In the genomic region with DNA sequence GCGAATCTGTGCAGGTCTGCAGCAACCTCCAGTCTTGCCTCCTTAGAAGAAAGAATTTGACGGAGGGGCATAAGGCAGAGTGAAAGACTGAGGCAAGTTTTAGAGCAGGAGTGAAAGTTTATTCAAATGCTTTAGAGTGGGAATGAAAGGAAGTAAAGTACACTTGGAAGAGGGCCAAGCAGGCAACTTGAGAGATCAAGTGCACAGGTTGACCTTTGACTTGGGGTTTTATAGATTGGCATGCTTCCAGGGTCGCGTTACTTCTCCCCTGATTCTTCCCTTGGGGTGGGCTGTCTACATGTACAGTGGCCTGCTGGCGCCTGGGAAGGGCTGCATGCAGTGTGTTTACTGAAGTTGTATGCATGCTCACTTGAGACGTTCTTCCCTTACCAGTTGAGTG, we compare ENCODE assay signal across 25 cellular contexts.
"Had no signal": no experiment of that assay in that cellular context is flagged by ENCODE, and none has a peak within 500 bp of the region (broad histone marks: within the 10 kb centered on the region; RNA-seq: fewer than 3 reads in every experiment).

No MANE protein-coding gene starts in this region.

- H3K36me3 ChIP-seq: breast epithelium, colonic mucosa, MG63, Peyer's patch, WERI-Rb-1 had no signal

- DNase-seq: activated CD4-positive, alpha-beta T cell treated with anti-CD3 and anti-CD28 coated beads for 36 hours; activated CD4-positive, alpha-beta T cell treated with anti-CD3 and anti-CD28 coated beads, Interleukin-2, amount 50 U/mL, for 1 hour; activated CD8-positive, alpha-beta memory T cell treated with anti-CD3 and anti-CD28 coated beads, Interleukin-2, amount 50 U/mL, for 4 hours; activated CD8-positive, alpha-beta T cell treated with anti-CD3 and anti-CD28 coated beads for 36 hours; activated T-cell treated with anti-CD3 and anti-CD28 coated beads, Interleukin-2, amount 50 U/mL, for 72 hours; aorta; caudate nucleus; colonic mucosa; MG63; MV-4-11; NCI-H1092 treated with DMSO at 0.1 percent for 48 hours; NCI-H1417 treated with DMSO at 0.1 percent for 48 hours; NCI-H1694; NCI-H2029; NCI-H2107; NCI-H510A treated with DMSO at 0.1 percent for 48 hours; NCI-H69; NK-92 treated with Interleukin-12 subunit alpha and Interleukin-12 subunit beta, amount 100 ng/mL, for 24 hours; Peyer's patch; SHP77 treated with DMSO at 0.1 percent for 48 hours; T-helper 17 cell; T-helper 9 cell; WERI-Rb-1 had no signal

- H3K9me3 ChIP-seq: breast epithelium, colonic mucosa, MG63, Peyer's patch had no signal

- H3K27me3 ChIP-seq: breast epithelium, colonic mucosa, MG63, Peyer's patch had no signal

- H3K4me3 Mint-ChIP-seq: activated CD4-positive, alpha-beta T cell treated with anti-CD3 and anti-CD28 coated beads for 36 hours; activated CD8-positive, alpha-beta T cell treated with anti-CD3 and anti-CD28 coated beads for 36 hours; activated naive CD4-positive, alpha-beta T cell treated with anti-CD3 and anti-CD28 coated beads, Interleukin-2, amount 50 U/mL, for 24 hours; activated T-cell treated with anti-CD3 and anti-CD28 coated beads, Interleukin-2, amount 50 U/mL, for 72 hours; T-helper 17 cell had no signal

- H3K4me3 ChIP-seq: breast epithelium, colonic mucosa, MG63, Peyer's patch had no signal

- ATAC-seq: activated CD4-positive, alpha-beta T cell treated with anti-CD3 and anti-CD28 coated beads for 36 hours; activated CD8-positive, alpha-beta T cell treated with anti-CD3 and anti-CD28 coated beads for 36 hours; activated T-cell treated with anti-CD3 and anti-CD28 coated beads, Interleukin-2, amount 50 U/mL, for 72 hours; T-helper 17 cell had no signal

- H3K27ac Mint-ChIP-seq: activated CD4-positive, alpha-beta T cell treated with anti-CD3 and anti-CD28 coated beads for 36 hours; activated CD8-positive, alpha-beta T cell treated with anti-CD3 and anti-CD28 coated beads for 36 hours; activated naive CD4-positive, alpha-beta T cell treated with anti-CD3 and anti-CD28 coated beads, Interleukin-2, amount 50 U/mL, for 24 hours; activated T-cell treated with anti-CD3 and anti-CD28 coated beads, Interleukin-2, amount 50 U/mL, for 72 hours; T-helper 17 cell had no signal

- H3K27ac ChIP-seq: breast epithelium, colonic mucosa, Peyer's patch, WERI-Rb-1 had no signal

- H3K36me3 Mint-ChIP-seq: activated naive CD4-positive, alpha-beta T cell treated with anti-CD3 and anti-CD28 coated beads, Interleukin-2, amount 50 U/mL, for 24 hours had no signal

- H3K9me3 Mint-ChIP-seq: activated CD8-positive, alpha-beta T cell treated with anti-CD3 and anti-CD28 coated beads for 36 hours; activated naive CD4-positive, alpha-beta T cell treated with anti-CD3 and anti-CD28 coated beads, Interleukin-2, amount 50 U/mL, for 24 hours had no signal

- H3K4me1 ChIP-seq: breast epithelium, colonic mucosa, Peyer's patch had no signal

- H3K4me1 Mint-ChIP-seq: activated CD4-positive, alpha-beta T cell treated with anti-CD3 and anti-CD28 coated beads for 36 hours; activated naive CD4-positive, alpha-beta T cell treated with anti-CD3 and anti-CD28 coated beads, Interleukin-2, amount 50 U/mL, for 24 hours; T-helper 17 cell had no signal
